8 cellular contexts compared by ENCODE assay signal in the genomic region with DNA sequence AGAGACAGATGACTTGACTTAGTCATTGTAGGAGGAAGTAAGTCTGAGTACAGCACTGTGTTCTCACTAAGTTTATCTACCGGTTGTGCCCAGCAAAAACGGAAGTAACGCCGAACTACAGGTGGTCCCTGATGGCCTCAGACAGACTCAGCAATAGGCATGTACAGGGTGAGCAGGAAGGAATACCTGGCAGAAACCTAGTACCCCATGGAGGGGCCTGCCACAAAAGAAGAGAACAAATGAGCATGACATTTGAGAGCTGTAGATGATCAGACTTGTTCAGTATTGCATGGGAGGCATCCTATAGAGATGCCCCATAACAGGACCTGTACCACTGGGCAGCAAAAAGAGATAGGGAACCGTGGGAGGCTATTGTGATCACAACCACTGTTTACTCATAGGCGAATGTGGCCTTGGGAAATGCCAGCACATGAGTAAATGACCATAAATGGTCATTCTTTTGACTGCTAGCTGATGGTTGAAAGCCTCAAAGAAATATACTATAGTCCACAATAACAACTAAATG.
DNase-seq lines count a peak whose midpoint lies in the region; ATAC-seq and TF ChIP-seq lines count a peak whose summit lies in the region.

No MANE protein-coding gene starts in this region.

- H3K4me3 Mint-ChIP-seq in CD4-positive, CD25-positive, alpha-beta regulatory T cell, result peak overlapping the region; percentile 37 to 88 (median 82)
- peak overlapping the region; percentile 45 for H3K4me3 Mint-ChIP-seq in activated T-helper 2 cell treated with anti-CD3 and anti-CD28 coated beads, Interferon-gamma antibody, Interleukin-2, Interleukin-4, amounts not matched to agents 10 μg/mL and 5 μg/mL and 100 μg/mL, durations not matched to agents 14 hours and 24 hours and 36 hours (ENCODE audit: low read depth)
- no peak overlapping the region for H3K4me3 Mint-ChIP-seq in stimulated activated effector memory CD8-positive, alpha-beta T cell treated with anti-CD3 and anti-CD28 coated beads, Interleukin-12 subunit alpha, Interleukin-12 subunit beta, amount 100 ng/mL, for 72 hours
- H3K4me3 Mint-ChIP-seq in progenitor cell of endocrine pancreas (ENCODE audit: low read depth), result no peak overlapping the region

- no peaks in the 10 kb centered on the region for H3K9me3 Mint-ChIP-seq in CD4-positive, CD25-positive, alpha-beta regulatory T cell
- H3K9me3 Mint-ChIP-seq in activated T-helper 2 cell treated with anti-CD3 and anti-CD28 coated beads, Interferon-gamma antibody, Interleukin-2, Interleukin-4, amounts not matched to agents 10 μg/mL and 5 μg/mL and 100 μg/mL, durations not matched to agents 14 hours and 24 hours and 36 hours, result no peaks in the 10 kb centered on the region
- H3K9me3 Mint-ChIP-seq in stimulated activated effector memory CD8-positive, alpha-beta T cell treated with anti-CD3 and anti-CD28 coated beads, Interleukin-12 subunit alpha, Interleukin-12 subunit beta, amount 100 ng/mL, for 72 hours, result no peaks in the 10 kb centered on the region
- no peaks in the 10 kb centered on the region for H3K9me3 Mint-ChIP-seq in progenitor cell of endocrine pancreas (ENCODE audit: low read depth)

- peak overlapping the region; percentile 60 for H3K27ac ChIP-seq in CD4-positive, CD25-positive, alpha-beta regulatory T cell (ENCODE audit: insufficient read depth, low read length, poor library complexity, severe bottlenecking)

- H3K4me1 Mint-ChIP-seq in CD4-positive, CD25-positive, alpha-beta regulatory T cell, result peaks cover 0 to 26% (median 13%) of the 10 kb centered on the region in 4 donors
- peaks cover 10% of the 10 kb centered on the region for H3K4me1 Mint-ChIP-seq in activated T-helper 2 cell treated with anti-CD3 and anti-CD28 coated beads, Interferon-gamma antibody, Interleukin-2, Interleukin-4, amounts not matched to agents 10 μg/mL and 5 μg/mL and 100 μg/mL, durations not matched to agents 14 hours and 24 hours and 36 hours (ENCODE audit: low read depth)
- H3K4me1 Mint-ChIP-seq in stimulated activated effector memory CD8-positive, alpha-beta T cell treated with anti-CD3 and anti-CD28 coated beads, Interleukin-12 subunit alpha, Interleukin-12 subunit beta, amount 100 ng/mL, for 72 hours, result peaks cover 16% of the 10 kb centered on the region
- peaks cover 3% of the 10 kb centered on the region for H3K4me1 Mint-ChIP-seq in progenitor cell of endocrine pancreas (ENCODE audit: low read depth)

- ATAC-seq in CD4-positive, CD25-positive, alpha-beta regulatory T cell (ENCODE audit: low read depth in 2 of 2), result peak; percentile 66 to 73
- ATAC-seq in GM19438 (IDR thresholded peaks at IDR 0.05; ENCODE audit: low read depth, unreplicated experiment), result peak; percentile 62
- ATAC-seq in HG03460 (IDR thresholded peaks at IDR 0.05; ENCODE audit: unreplicated experiment), result peak; percentile 61
- ATAC-seq in stimulated activated effector memory CD8-positive, alpha-beta T cell treated with anti-CD3 and anti-CD28 coated beads, Interleukin-12 subunit alpha, Interleukin-12 subunit beta, amount 100 ng/mL, for 72 hours, result peak; percentile 72

- H3K4me3 ChIP-seq in CD4-positive, CD25-positive, alpha-beta regulatory T cell (ENCODE audit: low read depth, low read length), result peak overlapping the region; percentile 66

- peak overlapping the region in 2 of 3 donors; percentile 92 to 98 for H3K27ac Mint-ChIP-seq in CD4-positive, CD25-positive, alpha-beta regulatory T cell
- no peak overlapping the region for H3K27ac Mint-ChIP-seq in activated T-helper 2 cell treated with anti-CD3 and anti-CD28 coated beads, Interferon-gamma antibody, Interleukin-2, Interleukin-4, amounts not matched to agents 10 μg/mL and 5 μg/mL and 100 μg/mL, durations not matched to agents 14 hours and 24 hours and 36 hours
- H3K27ac Mint-ChIP-seq in stimulated activated effector memory CD8-positive, alpha-beta T cell treated with anti-CD3 and anti-CD28 coated beads, Interleukin-12 subunit alpha, Interleukin-12 subunit beta, amount 100 ng/mL, for 72 hours, result no peak overlapping the region
- no peak overlapping the region for H3K27ac Mint-ChIP-seq in progenitor cell of endocrine pancreas

- peak in 1 of 3 donors; percentile 83 for DNase-seq in CD4-positive, CD25-positive, alpha-beta regulatory T cell
- DNase-seq in activated T-helper 2 cell treated with anti-CD3 and anti-CD28 coated beads, Interferon-gamma antibody, Interleukin-2, Interleukin-4, amounts not matched to agents 10 μg/mL and 5 μg/mL and 100 μg/mL, durations not matched to agents 14 hours and 24 hours and 36 hours (ENCODE audit: low spot score), result no peak
- DNase-seq in stimulated activated effector memory CD8-positive, alpha-beta T cell treated with anti-CD3 and anti-CD28 coated beads, Interleukin-12 subunit alpha, Interleukin-12 subunit beta, amount 100 ng/mL, for 72 hours (ENCODE audit: low spot score in 2 of 2), result peak in 1 of 2 donors; percentile 74
- no peak for DNase-seq in NCI-H2107 treated with DMSO at 0.1 percent for 48 hours (lab: John Stamatoyannopoulos, UW; ENCODE audit: unreplicated experiment)
- no peak for DNase-seq in progenitor cell of endocrine pancreas (ENCODE audit: low spot score, unreplicated experiment)
- DNase-seq in middle frontal gyrus (ENCODE audit: extremely low spot score, low spot score), result no peak

- no peaks in the 10 kb centered on the region for H3K9me3 ChIP-seq in CD4-positive, CD25-positive, alpha-beta regulatory T cell (ENCODE audit: control insufficient read depth in 2 of 2, low read length in 2 of 2)

- no peaks in the 10 kb centered on the region for H3K36me3 ChIP-seq in CD4-positive, CD25-positive, alpha-beta regulatory T cell (ENCODE audit: control insufficient read depth, insufficient read depth, low read length)

- H3K36me3 Mint-ChIP-seq in CD4-positive, CD25-positive, alpha-beta regulatory T cell, result no peaks in the 10 kb centered on the region
- peaks cover 13% of the 10 kb centered on the region for H3K36me3 Mint-ChIP-seq in activated T-helper 2 cell treated with anti-CD3 and anti-CD28 coated beads, Interferon-gamma antibody, Interleukin-2, Interleukin-4, amounts not matched to agents 10 μg/mL and 5 μg/mL and 100 μg/mL, durations not matched to agents 14 hours and 24 hours and 36 hours (ENCODE audit: low read depth)
- H3K36me3 Mint-ChIP-seq in stimulated activated effector memory CD8-positive, alpha-beta T cell treated with anti-CD3 and anti-CD28 coated beads, Interleukin-12 subunit alpha, Interleukin-12 subunit beta, amount 100 ng/mL, for 72 hours, result peaks cover 16% of the 10 kb centered on the region
- H3K36me3 Mint-ChIP-seq in progenitor cell of endocrine pancreas (ENCODE audit: insufficient read depth), result no peaks in the 10 kb centered on the region

- TF ChIP-seq CTCF in progenitor cell of endocrine pancreas (IDR thresholded peaks at IDR 0.05; ENCODE audit: unreplicated experiment), result no peak

- H3K4me1 ChIP-seq in CD4-positive, CD25-positive, alpha-beta regulatory T cell (ENCODE audit: control insufficient read depth, insufficient read depth, low read length, poor library complexity, severe bottlenecking), result peaks cover 62% of the 10 kb centered on the region

- H3K27me3 Mint-ChIP-seq in CD4-positive, CD25-positive, alpha-beta regulatory T cell, result no peaks in the 10 kb centered on the region
- H3K27me3 Mint-ChIP-seq in activated T-helper 2 cell treated with anti-CD3 and anti-CD28 coated beads, Interferon-gamma antibody, Interleukin-2, Interleukin-4, amounts not matched to agents 10 μg/mL and 5 μg/mL and 100 μg/mL, durations not matched to agents 14 hours and 24 hours and 36 hours (ENCODE audit: low read depth), result no peaks in the 10 kb centered on the region
- peaks cover 26% of the 10 kb centered on the region for H3K27me3 Mint-ChIP-seq in progenitor cell of endocrine pancreas

- no peaks in the 10 kb centered on the region for H3K27me3 ChIP-seq in CD4-positive, CD25-positive, alpha-beta regulatory T cell (ENCODE audit: control insufficient read depth, insufficient read depth, low read length)

- intact Hi-C loops in activated T-helper 2 cell treated with anti-CD3 and anti-CD28 coated beads, Interferon-gamma antibody, Interleukin-2, Interleukin-4, amounts not matched to agents 10 μg/mL and 5 μg/mL and 100 μg/mL, durations not matched to agents 14 hours and 24 hours and 36 hours (cut with micrococcal nuclease), result loop anchor here (1.0 to 10.0 kb wide), 5 partner anchors 178 to 456 kb away; no protein-coding TSS in a partner anchor

Comparison
In these comparisons a context has a peak if more than half of its experiments do, and no peak if none do; other contexts are left out.
1. H3K27ac Mint-ChIP-seq: peak in CD4-positive, CD25-positive, alpha-beta regulatory T cell (2 of 3); none in activated T-helper 2 cell treated with anti-CD3 and anti-CD28 coated beads, Interferon-gamma antibody, Interleukin-2, Interleukin-4, amounts not matched to agents 10 μg/mL and 5 μg/mL and 100 μg/mL, durations not matched to agents 14 hours and 24 hours and 36 hours (single experiment), stimulated activated effector memory CD8-positive, alpha-beta T cell treated with anti-CD3 and anti-CD28 coated beads, Interleukin-12 subunit alpha, Interleukin-12 subunit beta, amount 100 ng/mL, for 72 hours (single experiment) and progenitor cell of endocrine pancreas (single experiment).
2. H3K4me3 Mint-ChIP-seq: peak in CD4-positive, CD25-positive, alpha-beta regulatory T cell (4 of 4) and activated T-helper 2 cell treated with anti-CD3 and anti-CD28 coated beads, Interferon-gamma antibody, Interleukin-2, Interleukin-4, amounts not matched to agents 10 μg/mL and 5 μg/mL and 100 μg/mL, durations not matched to agents 14 hours and 24 hours and 36 hours (single experiment); none in stimulated activated effector memory CD8-positive, alpha-beta T cell treated with anti-CD3 and anti-CD28 coated beads, Interleukin-12 subunit alpha, Interleukin-12 subunit beta, amount 100 ng/mL, for 72 hours (single experiment) and progenitor cell of endocrine pancreas (single experiment).
3. Peak in every context shown above with its lines, with median percentiles within 50 percentile points of each other: ATAC-seq.